ENCODE assay signal across 22 cellular contexts in the genomic region with DNA sequence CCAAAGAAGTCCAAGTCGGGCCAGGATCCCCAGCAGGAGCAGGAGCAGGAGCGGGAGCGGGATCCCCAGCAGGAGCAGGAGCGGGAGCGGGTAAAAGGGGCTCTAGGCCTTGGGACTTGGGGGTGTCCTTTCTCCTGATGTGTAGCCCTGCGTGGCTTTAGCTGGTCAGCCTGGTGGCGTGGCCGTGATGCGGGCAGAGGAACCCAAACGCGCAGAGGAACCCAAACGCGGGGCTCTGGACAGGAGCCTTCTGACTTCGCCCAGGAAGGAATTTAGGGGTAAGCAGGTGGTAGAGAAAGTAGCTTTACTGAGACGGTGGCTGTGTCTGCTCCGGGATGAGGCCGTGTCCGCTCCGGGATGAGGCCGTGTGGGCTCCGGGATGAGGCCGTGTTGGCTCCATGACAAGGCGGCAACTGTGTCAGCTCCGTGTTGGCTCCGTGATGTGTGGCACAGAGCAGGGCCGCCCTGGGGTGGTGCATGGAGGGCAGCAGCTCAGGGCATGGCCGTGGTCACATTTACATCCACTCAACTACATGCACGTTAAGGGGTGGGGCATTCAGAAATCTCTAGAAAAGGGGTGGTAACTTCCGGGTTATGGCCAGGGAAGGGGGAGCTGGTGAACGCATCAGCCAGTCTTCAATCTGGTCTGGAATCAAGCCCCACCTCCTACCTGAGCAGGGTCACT. TPM values are rescaled to one million over a fixed set of nuclear protein-coding genes. Genes with fewer than 3 reads are reported as not detected.
"Had no signal": no experiment of that assay in that cellular context is flagged by ENCODE, and none has a peak within 500 bp of the region (broad histone marks: within the 10 kb centered on the region; RNA-seq: fewer than 3 reads in every experiment).

No MANE protein-coding gene starts in this region.

- H3K27me3 ChIP-seq: body of pancreas, ovary, suprapubic skin, transverse colon, uterus had no signal

- H3K4me3 Mint-ChIP-seq: activated CD4-positive, alpha-beta T cell treated with anti-CD3 and anti-CD28 coated beads, Interleukin-2, amount 10 ng/mL, durations not matched to agents 7 days and 5 days; activated CD8-positive, alpha-beta T cell treated with anti-CD3 and anti-CD28 coated beads, Interleukin-2, amount 10 ng/mL, durations not matched to agents 7 days and 5 days; activated T-cell treated with anti-CD3 and anti-CD28 coated beads, Interleukin-2, amount 50 U/mL, for 24 hours; immature natural killer cell; memory B cell; naive thymus-derived CD4-positive, alpha-beta T cell; stimulated activated naive CD8-positive, alpha-beta T cell treated with anti-CD3 and anti-CD28 coated beads, Interleukin-15, amount 100 ng/mL, for 72 hours had no signal

- H3K36me3 Mint-ChIP-seq: immature natural killer cell had no signal

- H3K9me3 ChIP-seq: body of pancreas, ovary, psoas muscle, suprapubic skin, transverse colon, uterus had no signal

- H3K27me3 Mint-ChIP-seq: activated CD4-positive, alpha-beta T cell treated with anti-CD3 and anti-CD28 coated beads, Interleukin-2, amount 10 ng/mL, durations not matched to agents 7 days and 5 days; activated T-cell treated with anti-CD3 and anti-CD28 coated beads, Interleukin-2, amount 50 U/mL, for 24 hours; memory B cell; naive thymus-derived CD4-positive, alpha-beta T cell; stimulated activated naive CD8-positive, alpha-beta T cell treated with anti-CD3 and anti-CD28 coated beads, Interleukin-15, amount 100 ng/mL, for 72 hours had no signal

- H3K9me3 Mint-ChIP-seq: activated CD4-positive, alpha-beta T cell treated with anti-CD3 and anti-CD28 coated beads, Interleukin-2, amount 10 ng/mL, durations not matched to agents 7 days and 5 days; activated T-cell treated with anti-CD3 and anti-CD28 coated beads, Interleukin-2, amount 50 U/mL, for 24 hours; activated T-helper 2 cell treated with anti-CD3 and anti-CD28 coated beads, Interferon-gamma antibody, Interleukin-2, Interleukin-4, amounts not matched to agents 10 μg/mL and 5 μg/mL and 100 μg/mL, durations not matched to agents 14 hours and 24 hours and 36 hours; immature natural killer cell; memory B cell; naive thymus-derived CD4-positive, alpha-beta T cell; stimulated activated naive CD8-positive, alpha-beta T cell treated with anti-CD3 and anti-CD28 coated beads, Interleukin-15, amount 100 ng/mL, for 72 hours had no signal

- H3K4me1 Mint-ChIP-seq: activated CD4-positive, alpha-beta T cell treated with anti-CD3 and anti-CD28 coated beads, Interleukin-2, amount 10 ng/mL, durations not matched to agents 7 days and 5 days; immature natural killer cell; memory B cell; stimulated activated naive CD8-positive, alpha-beta T cell treated with anti-CD3 and anti-CD28 coated beads, Interleukin-15, amount 100 ng/mL, for 72 hours had no signal

- FAIRE-seq: small intestine had no signal

- H3K27ac ChIP-seq: body of pancreas, ovary, psoas muscle, suprapubic skin, transverse colon, uterus had no signal

- DNase-seq: activated CD4-positive, alpha-beta T cell treated with anti-CD3 and anti-CD28 coated beads, Interleukin-2, amount 10 ng/mL, durations not matched to agents 7 days and 5 days; activated CD8-positive, alpha-beta T cell treated with anti-CD3 and anti-CD28 coated beads, Interleukin-2, amount 10 ng/mL, durations not matched to agents 7 days and 5 days; activated naive CD4-positive, alpha-beta T cell treated with Interleukin-2 at 50 U/mL for 16 hours; activated T-cell treated with anti-CD3 and anti-CD28 coated beads, Interleukin-2, amount 50 U/mL, for 24 hours; body of pancreas; dermis blood vessel endothelial cell; effector memory CD4-positive, alpha-beta T cell; immature natural killer cell; naive thymus-derived CD4-positive, alpha-beta T cell; ovary; small intestine; stimulated activated CD4-positive, alpha-beta T cell treated with anti-CD3 and anti-CD28 coated beads, Interleukin-15, amount 100 ng/mL, for 24 hours; stimulated activated CD4-positive, alpha-beta T cell treated with anti-CD3 and anti-CD28 coated beads, Interleukin-2, amount 100 ng/mL, for 48 hours; stimulated activated naive CD8-positive, alpha-beta T cell treated with anti-CD3 and anti-CD28 coated beads, Interleukin-15, amount 100 ng/mL, for 72 hours; T1000; transverse colon; uterus had no signal

- H3K27ac Mint-ChIP-seq: activated CD4-positive, alpha-beta T cell treated with anti-CD3 and anti-CD28 coated beads, Interleukin-2, amount 10 ng/mL, durations not matched to agents 7 days and 5 days; activated CD8-positive, alpha-beta T cell treated with anti-CD3 and anti-CD28 coated beads, Interleukin-2, amount 10 ng/mL, durations not matched to agents 7 days and 5 days; activated T-cell treated with anti-CD3 and anti-CD28 coated beads, Interleukin-2, amount 50 U/mL, for 24 hours; activated T-helper 2 cell treated with anti-CD3 and anti-CD28 coated beads, Interferon-gamma antibody, Interleukin-2, Interleukin-4, amounts not matched to agents 10 μg/mL and 5 μg/mL and 100 μg/mL, durations not matched to agents 14 hours and 24 hours and 36 hours; immature natural killer cell; memory B cell; naive thymus-derived CD4-positive, alpha-beta T cell; stimulated activated naive CD8-positive, alpha-beta T cell treated with anti-CD3 and anti-CD28 coated beads, Interleukin-15, amount 100 ng/mL, for 72 hours had no signal

- ATAC-seq: activated CD4-positive, CD25-positive, alpha-beta regulatory T cell treated with anti-CD3 and anti-CD28 coated beads, Interleukin-2, amount 50 U/mL, for 24 hours; activated CD8-positive, alpha-beta T cell treated with anti-CD3 and anti-CD28 coated beads, Interleukin-2, amount 10 ng/mL, durations not matched to agents 7 days and 5 days; body of pancreas; naive thymus-derived CD4-positive, alpha-beta T cell; psoas muscle had no signal

- H3K4me3 ChIP-seq: body of pancreas, ovary, psoas muscle, suprapubic skin, transverse colon, uterus had no signal

- H3K4me1 ChIP-seq: uterus had no signal

- H3K36me3 ChIP-seq: ovary, transverse colon, uterus had no signal

RNA-seq across cellular contexts. Expression of gene RAC3, which starts 34.6 kb away (rescaled TPM):
- total RNA-seq: psoas muscle had no signal
- polyA plus RNA-seq: immature natural killer cell; naive thymus-derived CD4-positive, alpha-beta T cell had no signal

RNA-seq across cellular contexts. Expression of gene NOTUM, which starts 35.9 kb away (rescaled TPM):
- total RNA-seq: dermis blood vessel endothelial cell, transverse colon had no signal
- polyA plus RNA-seq: immature natural killer cell had no signal
